ENCODE assay signal across 8 cellular contexts in the genomic region with DNA sequence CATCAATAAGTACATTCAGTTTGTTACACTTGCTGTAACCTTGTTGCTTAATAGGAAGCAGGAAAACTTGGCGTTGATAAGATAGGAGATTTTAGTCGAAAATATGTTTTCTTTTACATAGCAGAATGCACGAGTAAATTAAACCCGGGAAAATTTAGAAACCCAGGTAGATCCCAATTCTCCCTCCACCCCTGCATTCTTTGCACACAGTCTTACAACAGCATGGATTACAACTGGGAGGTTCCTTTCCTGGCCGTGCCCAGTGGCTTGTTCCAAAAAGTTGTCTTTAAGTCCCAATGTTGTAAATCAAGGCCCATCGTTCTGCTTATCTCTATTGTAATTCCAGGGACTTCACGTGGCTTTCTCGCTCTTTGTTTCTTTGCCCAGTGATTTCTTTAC. TPM values are rescaled to one million over a fixed set of nuclear protein-coding genes. Genes with fewer than 3 reads are reported as not detected.
DNase-seq lines count a peak whose midpoint lies in the region; ATAC-seq and TF ChIP-seq lines count a peak whose summit lies in the region.

No MANE protein-coding gene starts in this region.

- H3K9ac ChIP-seq in OCI-LY3 (ENCODE audit: low read length) (peak overlapping the region; percentile 78), endocrine pancreas (ENCODE audit: control insufficient read depth, insufficient read depth, low read length) (peak overlapping the region; percentile 80), neuronal stem cell (ENCODE audit: low read depth, low read length, poor library complexity) (no peak overlapping the region)

- H3K9me3 Mint-ChIP-seq in CD8-positive, alpha-beta T cell = no peaks in the 10 kb centered on the region

- no peak overlapping the region for H2BK15ac ChIP-seq in neuronal stem cell (ENCODE audit: low read length)

- no peaks in the 10 kb centered on the region for H3K9me3 ChIP-seq in CD8-positive, alpha-beta T cell (ENCODE audit: low read length)
- H3K9me3 ChIP-seq in OCI-LY3 (ENCODE audit: insufficient read depth, low read length) (no peaks in the 10 kb centered on the region), endocrine pancreas (ENCODE audit: control insufficient read depth, low read length) (no peaks in the 10 kb centered on the region), neuronal stem cell (replicated peaks in 1 of 2; ENCODE audit: control insufficient read depth in 2 of 2, insufficient read depth in 1 of 2, low read depth in 1 of 2, low read length in 2 of 2) (no peaks in the 10 kb centered on the region)

- intact Hi-C loops in CD8-positive, alpha-beta T cell (cut with DNase I, micrococcal nuclease) = loop anchor here (1.0 to 10.0 kb wide), 4 partner anchors 499 to 1976 kb away; a partner anchor contains a TSS

- no peak overlapping the region for H3K4ac ChIP-seq in neuronal stem cell (ENCODE audit: low read length)

- H3K4me3 ChIP-seq in CD8-positive, alpha-beta T cell (ENCODE audit: low read depth, low read length) = peak overlapping the region; percentile 66
- H3K4me3 ChIP-seq in OCI-LY3 (ENCODE audit: low read length) = peak overlapping the region; percentile 93
- peak overlapping the region; percentile 88 for H3K4me3 ChIP-seq in endocrine pancreas (ENCODE audit: control insufficient read depth, insufficient read depth, low read length)
- peak overlapping the region; percentile 88 to 96 for H3K4me3 ChIP-seq in neuronal stem cell (ENCODE audit: low read length in 2 of 2)

- H3K27me3 Mint-ChIP-seq in CD8-positive, alpha-beta T cell (ENCODE audit: low read depth) = no peaks in the 10 kb centered on the region

- H4K91ac ChIP-seq in neuronal stem cell (ENCODE audit: low read depth, low read length, poor library complexity) = no peak overlapping the region

- no peak for ATAC-seq in CD8-positive, alpha-beta T cell
- ATAC-seq in left lobe of liver (no peak), GM21390 (IDR thresholded peaks at IDR 0.05; ENCODE audit: unreplicated experiment) (no peak), GM18870 (IDR thresholded peaks at IDR 0.05; ENCODE audit: unreplicated experiment) (no peak), HG03520 (IDR thresholded peaks at IDR 0.05; ENCODE audit: unreplicated experiment) (no peak)

- peak overlapping the region; percentile 80 for H3K27ac Mint-ChIP-seq in CD8-positive, alpha-beta T cell

- no peaks in the 10 kb centered on the region for H3K36me3 ChIP-seq in CD8-positive, alpha-beta T cell (ENCODE audit: insufficient read depth, low read length)
- H3K36me3 ChIP-seq in OCI-LY3 (replicated peaks; ENCODE audit: low read depth, low read length) (no peaks in the 10 kb centered on the region), endocrine pancreas (ENCODE audit: control insufficient read depth, insufficient read depth, low read length) (no peaks in the 10 kb centered on the region), neuronal stem cell (replicated peaks in 1 of 2; ENCODE audit: control insufficient read depth in 2 of 2, insufficient read depth in 2 of 2, low read length in 2 of 2) (no peaks in the 10 kb centered on the region)

- peak overlapping the region; percentile 49 for H3K27ac ChIP-seq in CD8-positive, alpha-beta T cell (ENCODE audit: low read depth, low read length)
- H3K27ac ChIP-seq in OCI-LY3 (ENCODE audit: low read length) (no peak overlapping the region), neuronal stem cell (replicated peaks; ENCODE audit: low read length) (peak overlapping the region; percentile 93)

- H3K18ac ChIP-seq in neuronal stem cell (ENCODE audit: low read length) = no peak overlapping the region

- H3K79me1 ChIP-seq in neuronal stem cell (ENCODE audit: low read depth, low read length) = no peaks in the 10 kb centered on the region

- no peak overlapping the region for H2BK12ac ChIP-seq in neuronal stem cell (ENCODE audit: low read length)

- H3K4me1 Mint-ChIP-seq in CD8-positive, alpha-beta T cell (ENCODE audit: low read depth) = peaks cover 32% of the 10 kb centered on the region

- peaks cover 19% of the 10 kb centered on the region; the same call in 1 of the 2 replicates for H4K20me1 ChIP-seq in OCI-LY3 (ENCODE audit: insufficient read depth, low read length)

- H3K14ac ChIP-seq in neuronal stem cell (ENCODE audit: low read length) = no peak overlapping the region

- peak overlapping the region; percentile 96 for H3K4me2 ChIP-seq in OCI-LY3 (ENCODE audit: low read length)
- H3K4me2 ChIP-seq in neuronal stem cell (ENCODE audit: insufficient read depth, low read length, poor library complexity, severe bottlenecking) = peak overlapping the region; percentile 52

- no peaks in the 10 kb centered on the region for H3K27me3 ChIP-seq in CD8-positive, alpha-beta T cell (ENCODE audit: insufficient read depth, low read length)
- H3K27me3 ChIP-seq in OCI-LY3 (ENCODE audit: low read depth, low read length) (0 out of 2 replicates have a peak, but pooled peaks cover 4% of the 10 kb centered on the region), endocrine pancreas (ENCODE audit: control insufficient read depth, insufficient read depth, low read length) (no peaks in the 10 kb centered on the region), neuronal stem cell (ENCODE audit: control insufficient read depth in 3 of 3, insufficient read depth in 3 of 3, low read depth in 1 of 3, low read length in 3 of 3) (no peaks in the 10 kb centered on the region)

- H3K23ac ChIP-seq in neuronal stem cell (ENCODE audit: low read depth, low read length, poor library complexity) = no peak overlapping the region

- no peak overlapping the region for H4K8ac ChIP-seq in neuronal stem cell (ENCODE audit: low read depth, low read length)

- peak overlapping the region; percentile 89 for H3K4me3 Mint-ChIP-seq in CD8-positive, alpha-beta T cell

- H2BK120ac ChIP-seq in neuronal stem cell (ENCODE audit: low read depth, low read length) = no peak overlapping the region

- H2BK5ac ChIP-seq in neuronal stem cell (ENCODE audit: low read length) = no peak overlapping the region

- no peak for TF ChIP-seq CTCF in CD8-positive, alpha-beta T cell (IDR thresholded peaks at IDR 0.05)
- no peak for TF ChIP-seq CTCF in OCI-LY3 (IDR thresholded peaks at IDR 0.05; ENCODE audit: low read depth, low read length)

- no peak for DNase-seq in CD8-positive, alpha-beta T cell
- no peak for DNase-seq in neuronal stem cell (ENCODE audit: low spot score)
- no peak for DNase-seq in left lobe of liver (ENCODE audit: low spot score)

- CTCF ChIA-PET in CD8-positive, alpha-beta T cell (lab: Charles Lee) = interaction anchor here (1.0 kb wide), 1 partner anchor 67 kb away, joined by 5 read pairs; no protein-coding TSS in a partner anchor

- H2AFZ ChIP-seq in OCI-LY3 (ENCODE audit: low read depth, low read length) = peak overlapping the region; percentile 94; the same call in 1 of the 2 replicates
- H2AFZ ChIP-seq in neuronal stem cell (ENCODE audit: low read length) = peak overlapping the region; percentile 100

- peaks cover 25% of the 10 kb centered on the region for H3K4me1 ChIP-seq in CD8-positive, alpha-beta T cell (ENCODE audit: insufficient read depth, low read length)
- H3K4me1 ChIP-seq in OCI-LY3 (ENCODE audit: low read length) (peaks cover 32% of the 10 kb centered on the region), endocrine pancreas (ENCODE audit: control insufficient read depth, insufficient read depth, low read length) (peaks cover 9% of the 10 kb centered on the region), neuronal stem cell (ENCODE audit: control insufficient read depth in 2 of 2, insufficient read depth in 1 of 2, low read depth in 1 of 2, low read length in 2 of 2) (peaks cover 2 to 5% of the 10 kb centered on the region in 2 donors)

- H2AK5ac ChIP-seq in neuronal stem cell (ENCODE audit: low read depth, low read length) = no peak overlapping the region

- peaks cover 32% of the 10 kb centered on the region for H3K79me2 ChIP-seq in OCI-LY3 (ENCODE audit: low read length)

- POLR2A ChIA-PET in CD8-positive, alpha-beta T cell (lab: Charles Lee) = no interaction called here

- WGBS in neuronal stem cell (ENCODE audit: extremely low coverage in 2 of 2, insufficient read length in 2 of 2, insufficient replicate concordance in 1 of 2), 2 donors = no CpG with 5 or more reads among the region's 8 CpGs

- H3K36me3 Mint-ChIP-seq in CD8-positive, alpha-beta T cell = peaks cover 6% of the 10 kb centered on the region

RNA-seq across cellular contexts. Expression of a gene that starts 1.1 kb away (rescaled TPM):
- total RNA-seq in CD8-positive, alpha-beta T cell = 10 to 100 TPM in 1 of 2 experiments, 1 to 10 TPM in 1; 6.9 to 10.0 TPM
- polyA plus RNA-seq in neuronal stem cell (2013, experiment 1 of 2) = 19.7 TPM
- 19.8 TPM for polyA plus RNA-seq in neuronal stem cell (2013, experiment 2 of 2)
- total RNA-seq in left lobe of liver = 17.8 TPM
